Comparison of ENCODE assay signal across 34 cellular contexts in the genomic region with DNA sequence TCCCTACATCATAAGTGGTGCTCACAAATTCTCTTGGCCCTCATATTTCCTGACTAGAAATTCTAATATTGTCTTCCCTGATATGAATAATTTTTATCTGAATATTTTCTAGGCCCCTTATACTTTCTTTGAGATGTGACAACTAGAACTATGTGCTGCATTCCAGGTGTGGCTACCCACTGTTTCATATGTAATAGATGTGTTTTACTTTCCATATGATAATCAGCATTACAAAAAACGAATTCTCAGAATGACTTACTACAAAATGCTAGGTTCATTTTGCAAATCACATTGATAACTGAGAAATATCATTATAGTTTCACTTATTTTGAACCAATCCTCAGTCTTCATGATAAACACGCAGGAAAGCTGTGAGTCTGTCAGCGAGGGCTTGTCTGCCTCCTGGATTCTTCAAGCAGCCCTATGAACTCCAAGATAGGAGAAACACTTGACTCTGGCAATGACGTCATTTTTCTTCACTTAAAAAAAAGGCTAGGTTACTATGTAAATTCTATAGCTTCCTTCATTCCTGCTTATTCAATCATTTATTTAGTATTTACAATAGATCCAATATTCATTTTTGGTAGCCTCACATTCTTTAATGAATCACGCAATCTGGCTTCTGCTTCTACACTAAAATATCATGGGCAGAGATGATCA. TPM values are rescaled to one million over a fixed set of nuclear protein-coding genes. Genes with fewer than 3 reads are reported as not detected.
"Had no signal": no experiment of that assay in that cellular context is flagged by ENCODE, and none has a peak within 500 bp of the region (broad histone marks: within the 10 kb centered on the region; RNA-seq: fewer than 3 reads in every experiment).

No MANE protein-coding gene starts in this region.

- H3K36me3 ChIP-seq: ascending aorta, breast epithelium, cardiac muscle cell, colonic mucosa, esophagus squamous epithelium, gastroesophageal sphincter, WERI-Rb-1 had no signal

- H3K4me1 Mint-ChIP-seq: activated B cell treated with CpG ODN at 0.5 μM for 24 hours, brain had no signal

- H3K4me3 Mint-ChIP-seq: activated B cell treated with CpG ODN at 0.5 μM for 24 hours; activated CD4-positive, alpha-beta memory T cell treated with anti-CD3 and anti-CD28 coated beads, Interleukin-2, amount 10 ng/mL, durations not matched to agents 7 days and 5 days; activated CD4-positive, alpha-beta T cell treated with anti-CD3 and anti-CD28 coated beads, Interleukin-2, amount 10 ng/mL, durations not matched to agents 24 days and 14 days; activated naive CD4-positive, alpha-beta T cell treated with anti-CD3 and anti-CD28 coated beads, Interleukin-2, amount 10 ng/mL, durations not matched to agents 7 days and 5 days; activated naive CD8-positive, alpha-beta T cell treated with anti-CD3 and anti-CD28 coated beads, Interleukin-2, amount 10 ng/mL, durations not matched to agents 7 days and 5 days; brain; T-helper 17 cell; T-helper 2 cell treated with Interferon-gamma antibody and Interleukin-4, amounts not matched to agents 5 μg/mL and 100 μg/mL, for 36 hours had no signal

- H3K36me3 Mint-ChIP-seq: activated naive CD4-positive, alpha-beta T cell treated with anti-CD3 and anti-CD28 coated beads, Interleukin-2, amount 10 ng/mL, durations not matched to agents 7 days and 5 days; activated naive CD4-positive, alpha-beta T cell treated with anti-CD3 and anti-CD28 coated beads, Interleukin-2, amount 50 U/mL, for 72 hours; brain had no signal

- H3K9me3 ChIP-seq: ascending aorta, breast epithelium, colonic mucosa, esophagus squamous epithelium, gastroesophageal sphincter, heart right ventricle had no signal

- H3K27ac ChIP-seq: ascending aorta, breast epithelium, cardiac muscle cell, colonic mucosa, epithelial cell of prostate, esophagus squamous epithelium, gastroesophageal sphincter, heart right ventricle, WERI-Rb-1 had no signal

- H3K27me3 ChIP-seq: ascending aorta, breast epithelium, cardiac muscle cell, colonic mucosa, esophagus squamous epithelium, gastroesophageal sphincter, heart right ventricle had no signal

- H3K4me3 ChIP-seq: ascending aorta, breast epithelium, cardiac muscle cell, colonic mucosa, esophagus squamous epithelium, gastroesophageal sphincter, heart right ventricle had no signal

- ATAC-seq: activated CD4-positive, CD25-positive, alpha-beta regulatory T cell treated with anti-CD3 and anti-CD28 coated beads, Interleukin-2, amount 50 U/mL, for 24 hours; gastroesophageal sphincter; heart right ventricle; T-helper 17 cell had no signal

- H3K27ac Mint-ChIP-seq: activated B cell treated with CpG ODN at 0.5 μM for 24 hours; activated CD4-positive, alpha-beta memory T cell treated with anti-CD3 and anti-CD28 coated beads, Interleukin-2, amount 10 ng/mL, durations not matched to agents 7 days and 5 days; activated CD4-positive, alpha-beta T cell treated with anti-CD3 and anti-CD28 coated beads, Interleukin-2, amount 10 ng/mL, durations not matched to agents 24 days and 14 days; activated naive CD4-positive, alpha-beta T cell treated with anti-CD3 and anti-CD28 coated beads, Interleukin-2, amount 10 ng/mL, durations not matched to agents 7 days and 5 days; activated naive CD4-positive, alpha-beta T cell treated with anti-CD3 and anti-CD28 coated beads, Interleukin-2, amount 50 U/mL, for 72 hours; activated naive CD8-positive, alpha-beta T cell treated with anti-CD3 and anti-CD28 coated beads, Interleukin-2, amount 10 ng/mL, durations not matched to agents 7 days and 5 days; brain; T-helper 17 cell; T-helper 2 cell treated with Interferon-gamma antibody and Interleukin-4, amounts not matched to agents 5 μg/mL and 100 μg/mL, for 36 hours had no signal

- H3K9me3 Mint-ChIP-seq: activated B cell treated with CpG ODN at 0.5 μM for 24 hours; activated CD4-positive, alpha-beta T cell treated with anti-CD3 and anti-CD28 coated beads, Interleukin-2, amount 10 ng/mL, durations not matched to agents 24 days and 14 days; activated naive CD4-positive, alpha-beta T cell treated with anti-CD3 and anti-CD28 coated beads, Interleukin-2, amount 10 ng/mL, durations not matched to agents 7 days and 5 days; activated naive CD4-positive, alpha-beta T cell treated with anti-CD3 and anti-CD28 coated beads, Interleukin-2, amount 50 U/mL, for 72 hours; activated naive CD8-positive, alpha-beta T cell treated with anti-CD3 and anti-CD28 coated beads, Interleukin-2, amount 10 ng/mL, durations not matched to agents 7 days and 5 days; brain; T-helper 2 cell treated with Interferon-gamma antibody and Interleukin-4, amounts not matched to agents 5 μg/mL and 100 μg/mL, for 36 hours had no signal

- H3K27me3 Mint-ChIP-seq: activated B cell treated with CpG ODN at 0.5 μM for 24 hours; activated naive CD4-positive, alpha-beta T cell treated with anti-CD3 and anti-CD28 coated beads, Interleukin-2, amount 10 ng/mL, durations not matched to agents 7 days and 5 days; activated naive CD8-positive, alpha-beta T cell treated with anti-CD3 and anti-CD28 coated beads, Interleukin-2, amount 10 ng/mL, durations not matched to agents 7 days and 5 days; T-helper 17 cell had no signal

- DNase-seq: activated B cell treated with CpG ODN at 0.5 μM for 24 hours; activated CD4-positive, alpha-beta memory T cell treated with anti-CD3 and anti-CD28 coated beads, Interleukin-2, amount 10 ng/mL, durations not matched to agents 7 days and 5 days; activated CD4-positive, alpha-beta T cell treated with anti-CD3 and anti-CD28 coated beads, Interleukin-2, amount 10 ng/mL, durations not matched to agents 24 days and 14 days; activated CD4-positive, alpha-beta T cell treated with anti-CD3 and anti-CD28 coated beads, Interleukin-2, amount 50 U/mL, for 4 hours; activated gamma-delta T cell; activated naive CD4-positive, alpha-beta T cell; activated naive CD4-positive, alpha-beta T cell treated with anti-CD3 and anti-CD28 coated beads, Interleukin-2, amount 10 ng/mL, durations not matched to agents 7 days and 5 days; activated naive CD8-positive, alpha-beta T cell treated with anti-CD3 and anti-CD28 coated beads, Interleukin-2, amount 10 ng/mL, durations not matched to agents 7 days and 5 days; activated T-cell treated with anti-CD3 and anti-CD28 coated beads, Interleukin-2, amount 50 U/mL, for 48 hours; central memory CD4-positive, alpha-beta T cell; cerebellar nuclear complex; colonic mucosa; effector CD8-positive, alpha-beta T cell; esophagus squamous epithelium; foreskin melanocyte; heart right ventricle; T-helper 1 cell; T-helper 17 cell; T1000; WERI-Rb-1 had no signal

- H3K4me1 ChIP-seq: ascending aorta, breast epithelium, colonic mucosa, esophagus squamous epithelium, gastroesophageal sphincter, heart right ventricle had no signal

RNA-seq across cellular contexts. Expression of a gene that starts 4.6 kb away (rescaled TPM):
- total RNA-seq: activated B cell treated with CpG ODN at 0.5 μM for 24 hours; activated CD4-positive, alpha-beta memory T cell treated with anti-CD3 and anti-CD28 coated beads, Interleukin-2, amount 10 ng/mL, durations not matched to agents 7 days and 5 days; activated CD4-positive, alpha-beta T cell treated with anti-CD3 and anti-CD28 coated beads, Interleukin-2, amount 10 ng/mL, durations not matched to agents 24 days and 14 days; activated naive CD4-positive, alpha-beta T cell treated with anti-CD3 and anti-CD28 coated beads, Interleukin-2, amount 50 U/mL, for 72 hours; activated naive CD8-positive, alpha-beta T cell treated with anti-CD3 and anti-CD28 coated beads, Interleukin-2, amount 10 ng/mL, durations not matched to agents 7 days and 5 days; ascending aorta; breast epithelium; colonic mucosa; endothelial cell of umbilical vein; esophagus squamous epithelium; fibroblast of lung; fibroblast of villous mesenchyme; gastroesophageal sphincter; glomerular endothelial cell; T-helper 17 cell had no signal
- polyA plus RNA-seq: cardiac muscle cell, endothelial cell of umbilical vein, esophagus, fibroblast of lung, heart right ventricle had no signal

RNA-seq across cellular contexts. Expression of a gene that starts 51.2 kb away (rescaled TPM):
- polyA plus RNA-seq: cardiac muscle cell, heart right ventricle had no signal
